1 cellular context compared by ENCODE assay signal in the genomic region with DNA sequence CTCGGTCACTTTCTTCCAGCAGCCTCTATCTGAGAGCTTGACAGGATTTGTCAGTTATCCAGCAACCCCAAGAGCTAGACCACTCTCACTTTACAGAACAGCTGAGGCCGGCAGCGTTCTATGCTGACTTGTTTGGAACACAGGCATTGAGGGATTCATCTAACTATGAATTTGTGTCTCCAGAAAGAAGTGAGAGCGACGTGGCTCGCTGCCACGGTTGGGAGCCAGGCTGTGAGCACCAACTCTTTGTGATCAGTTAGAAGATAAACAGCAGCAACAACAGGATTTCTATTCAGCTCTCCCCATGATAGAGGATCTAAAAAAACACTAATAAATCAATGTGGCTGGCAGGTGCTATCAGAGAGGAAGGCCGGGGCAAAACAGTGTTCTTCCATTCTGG.
TF ChIP-seq lines count a peak whose summit lies in the region.

No MANE protein-coding gene starts in this region.

TF ChIP-seq in SK-N-SH, 30 proteins besides CTCF, POLR2A, EP300 and RAD21 (continued from another document):
- TF ChIP-seq, protein P1, sequence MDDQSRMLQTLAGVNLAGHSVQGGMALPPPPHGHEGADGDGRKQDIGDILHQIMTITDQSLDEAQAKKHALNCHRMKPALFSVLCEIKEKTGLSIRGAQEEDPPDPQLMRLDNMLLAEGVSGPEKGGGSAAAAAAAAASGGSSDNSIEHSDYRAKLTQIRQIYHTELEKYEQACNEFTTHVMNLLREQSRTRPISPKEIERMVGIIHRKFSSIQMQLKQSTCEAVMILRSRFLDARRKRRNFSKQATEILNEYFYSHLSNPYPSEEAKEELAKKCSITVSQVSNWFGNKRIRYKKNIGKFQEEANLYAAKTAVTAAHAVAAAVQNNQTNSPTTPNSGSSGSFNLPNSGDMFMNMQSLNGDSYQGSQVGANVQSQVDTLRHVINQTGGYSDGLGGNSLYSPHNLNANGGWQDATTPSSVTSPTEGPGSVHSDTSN (IDR thresholded peaks at IDR 0.05) = no peak
